ENCODE assay signal across 2 cellular contexts in genomic region chr5:1021969-1022336, GRCh38. TPM values are rescaled to one million over a fixed set of nuclear protein-coding genes. Genes with fewer than 3 reads are reported as not detected.
"Had no signal": no experiment of that assay in that cellular context is flagged by ENCODE, and none has a peak within 500 bp of the region (broad histone marks: within the 10 kb centered on the region; RNA-seq: fewer than 3 reads in every experiment).

No MANE protein-coding gene starts in this region.

RNA-seq across cellular contexts. Expression of gene NKD2, which starts 13.4 kb away (rescaled TPM):
- total RNA-seq: mononuclear cell, natural killer cell had no signal
